ENCODE assay signal across 8 cellular contexts in genomic region chr7:141243368-141243767, GRCh38.
"Had no signal": no experiment of that assay in that cellular context is flagged by ENCODE, and none has a peak within 500 bp of the region (broad histone marks: within the 10 kb centered on the region; RNA-seq: fewer than 3 reads in every experiment).

No MANE protein-coding gene starts in this region.

- H3K4me1 Mint-ChIP-seq: IgD-negative memory B cell had no signal

- H2AFZ ChIP-seq: GM23338 had no signal

- DNase-seq: H7, HFFc6 had no signal

- H3K4me1 ChIP-seq: HAP-1 had no signal

- H3K9me3 ChIP-seq: HAP-1 had no signal

- H3K4me3 Mint-ChIP-seq: GM23338, IgD-negative memory B cell had no signal

- H3K27ac Mint-ChIP-seq: GM23338, IgD-negative memory B cell had no signal

- H3K9me3 Mint-ChIP-seq: GM23338, IgD-negative memory B cell had no signal

- H3K27ac ChIP-seq: HL-60 had no signal

- FAIRE-seq: HepG2 had no signal

- H3K4me3 ChIP-seq: GM23338, HAP-1 had no signal

- H3K4me2 ChIP-seq: GM23338 had no signal

- ATAC-seq: GM23338, HCT116, HepG2 had no signal

- H3K36me3 Mint-ChIP-seq: IgD-negative memory B cell had no signal

- H3K36me3 ChIP-seq: HAP-1 had no signal
